In genomic region chr9:135488527-135488926, GRCh38 we compare ENCODE assay signal across 37 cellular contexts. TPM values are rescaled to one million over a fixed set of nuclear protein-coding genes. Genes with fewer than 3 reads are reported as not detected.
"Had no signal": no experiment of that assay in that cellular context is flagged by ENCODE, and none has a peak within 500 bp of the region (broad histone marks: within the 10 kb centered on the region; RNA-seq: fewer than 3 reads in every experiment).

No MANE protein-coding gene starts in this region.

- H3K4me1 ChIP-seq: ascending aorta had no signal

- FAIRE-seq: RCC 7860 had no signal

- ATAC-seq: activated T-cell treated with anti-CD3 and anti-CD28 coated beads, Interleukin-2, amount 50 U/mL, for 4 hours; PC-3; Right ventricle myocardium inferior had no signal

- H3K4me3 ChIP-seq: ascending aorta had no signal

- H3K27me3 ChIP-seq: ascending aorta had no signal

- H3K27ac ChIP-seq: ascending aorta, RWPE1, VCaP had no signal

- H3K9me3 ChIP-seq: ascending aorta had no signal

- DNase-seq: activated B cell treated with CpG ODN at 0.5 μM for 24 hours; activated CD4-positive, alpha-beta memory T cell treated with anti-CD3 and anti-CD28 coated beads for 36 hours; activated CD4-positive, alpha-beta T cell treated with anti-CD3 and anti-CD28 coated beads for 4 hours; activated CD4-positive, alpha-beta T cell treated with anti-CD3 and anti-CD28 coated beads, Interleukin-2, amount 50 U/mL, for 1 hour; activated CD4-positive, CD25-positive, alpha-beta regulatory T cell treated with anti-CD3 and anti-CD28 coated beads, Interleukin-2, amount 50 U/mL, for 72 hours; activated CD8-positive, alpha-beta memory T cell treated with anti-CD3 and anti-CD28 coated beads, Interleukin-2, amount 50 U/mL, for 4 hours; activated gamma-delta T cell treated with Interleukin-2 at 50 U/mL for 16 hours; activated naive CD4-positive, alpha-beta T cell treated with anti-CD3 and anti-CD28 coated beads, Interleukin-2, amount 50 U/mL, for 16 hours; activated naive CD8-positive, alpha-beta T cell treated with anti-CD3 and anti-CD28 coated beads for 36 hours; activated T-cell treated with anti-CD3 and anti-CD28 coated beads for 4 hours; activated T-cell treated with anti-CD3 and anti-CD28 coated beads, Interleukin-2, amount 50 U/mL, for 4 hours; amniotic stem cell; Kasumi-1; MM.1S; MV-4-11; NCI-H1092; NCI-H146; NCI-H187; NCI-H2029 treated with DMSO at 0.1 percent for 48 hours; NCI-H2107; NCI-H2171; NCI-H510A; NCI-H526; NCI-H748 treated with DMSO at 0.1 percent for 48 hours; NK-92 treated with Interleukin-12 subunit alpha and Interleukin-12 subunit beta, amount 100 ng/mL, for 24 hours; PC-3; SW 1271; T-helper 1 cell; T-helper 2 cell; T-helper 9 cell had no signal

- H3K27ac Mint-ChIP-seq: activated B cell treated with CpG ODN at 0.5 μM for 24 hours; activated CD4-positive, alpha-beta memory T cell treated with anti-CD3 and anti-CD28 coated beads for 36 hours; activated naive CD8-positive, alpha-beta T cell treated with anti-CD3 and anti-CD28 coated beads for 36 hours; activated T-helper 1 cell treated with anti-CD3 and anti-CD28 coated beads, Interleukin-12 subunit alpha, Interleukin-12 subunit beta, Interleukin-2, Interleukin-4 antibody, amounts not matched to agents 30 ng/mL and 10 ng/mL and 1 ng/mL, durations not matched to agents 14 hours and 24 hours and 36 hours had no signal

- H3K4me1 Mint-ChIP-seq: activated B cell treated with CpG ODN at 0.5 μM for 24 hours; activated naive CD8-positive, alpha-beta T cell treated with anti-CD3 and anti-CD28 coated beads for 36 hours had no signal

- H3K9me3 Mint-ChIP-seq: activated B cell treated with CpG ODN at 0.5 μM for 24 hours; activated CD4-positive, alpha-beta memory T cell treated with anti-CD3 and anti-CD28 coated beads for 36 hours; activated naive CD8-positive, alpha-beta T cell treated with anti-CD3 and anti-CD28 coated beads for 36 hours; activated T-cell treated with anti-CD3 and anti-CD28 coated beads, Interleukin-2, amount 50 U/mL, for 4 hours; activated T-helper 1 cell treated with anti-CD3 and anti-CD28 coated beads, Interleukin-12 subunit alpha, Interleukin-12 subunit beta, Interleukin-2, Interleukin-4 antibody, amounts not matched to agents 30 ng/mL and 10 ng/mL and 1 ng/mL, durations not matched to agents 14 hours and 24 hours and 36 hours had no signal

- H3K36me3 Mint-ChIP-seq: activated CD4-positive, alpha-beta memory T cell treated with anti-CD3 and anti-CD28 coated beads for 36 hours; activated naive CD8-positive, alpha-beta T cell treated with anti-CD3 and anti-CD28 coated beads for 36 hours had no signal

- H3K4me3 Mint-ChIP-seq: activated B cell treated with CpG ODN at 0.5 μM for 24 hours; activated CD4-positive, alpha-beta memory T cell treated with anti-CD3 and anti-CD28 coated beads for 36 hours; activated naive CD8-positive, alpha-beta T cell treated with anti-CD3 and anti-CD28 coated beads for 36 hours; activated T-cell treated with anti-CD3 and anti-CD28 coated beads, Interleukin-2, amount 50 U/mL, for 4 hours; activated T-helper 1 cell treated with anti-CD3 and anti-CD28 coated beads, Interleukin-12 subunit alpha, Interleukin-12 subunit beta, Interleukin-2, Interleukin-4 antibody, amounts not matched to agents 30 ng/mL and 10 ng/mL and 1 ng/mL, durations not matched to agents 14 hours and 24 hours and 36 hours had no signal

RNA-seq across cellular contexts. Expression of gene LCN1, which starts 32.7 kb away (rescaled TPM):
- total RNA-seq: activated B cell treated with CpG ODN at 0.5 μM for 24 hours; activated CD4-positive, alpha-beta memory T cell treated with anti-CD3 and anti-CD28 coated beads for 36 hours; activated naive CD8-positive, alpha-beta T cell treated with anti-CD3 and anti-CD28 coated beads for 36 hours; activated T-cell treated with anti-CD3 and anti-CD28 coated beads, Interleukin-2, amount 50 U/mL, for 4 hours; activated T-helper 1 cell treated with anti-CD3 and anti-CD28 coated beads, Interleukin-12 subunit alpha, Interleukin-12 subunit beta, Interleukin-2, Interleukin-4 antibody, amounts not matched to agents 30 ng/mL and 10 ng/mL and 1 ng/mL, durations not matched to agents 14 hours and 24 hours and 36 hours; ascending aorta; cardiac septum; PC-3; Right ventricle myocardium inferior had no signal

RNA-seq across cellular contexts. Expression of gene OBP2A, which starts 57.4 kb away (rescaled TPM):
- total RNA-seq: activated B cell treated with CpG ODN at 0.5 μM for 24 hours; activated CD4-positive, alpha-beta memory T cell treated with anti-CD3 and anti-CD28 coated beads for 36 hours; activated naive CD8-positive, alpha-beta T cell treated with anti-CD3 and anti-CD28 coated beads for 36 hours; activated T-cell treated with anti-CD3 and anti-CD28 coated beads, Interleukin-2, amount 50 U/mL, for 4 hours; activated T-helper 1 cell treated with anti-CD3 and anti-CD28 coated beads, Interleukin-12 subunit alpha, Interleukin-12 subunit beta, Interleukin-2, Interleukin-4 antibody, amounts not matched to agents 30 ng/mL and 10 ng/mL and 1 ng/mL, durations not matched to agents 14 hours and 24 hours and 36 hours; ascending aorta; cardiac septum; PC-3; Right ventricle myocardium inferior had no signal
